Comparison of ENCODE assay signal across 1 cellular context in genomic region chr17:39701784-39702422, GRCh38.
TF ChIP-seq lines count a peak whose summit lies in the region.

No MANE protein-coding gene starts in this region.

TF ChIP-seq in HepG2, 621 proteins besides CTCF, POLR2A, EP300 and RAD21:
- TF ChIP-seq KDM4B (CRISPR knock-in tag; IDR thresholded peaks at IDR 0.05) (0 out of 2 replicates have a peak, but pooled peaks have one; percentile 6), STAG1 (CRISPR knock-in tag; IDR thresholded peaks at IDR 0.05) (no peak), KMT2A (CRISPR knock-in tag; IDR thresholded peaks at IDR 0.05) (peak; percentile 18; the same call in 1 of the 2 replicates), ZNF770 (CRISPR knock-in tag; IDR thresholded peaks at IDR 0.05) (peak; percentile 96), ADNP (CRISPR knock-in tag; IDR thresholded peaks at IDR 0.05) (no peak), ARID4A (CRISPR knock-in tag; IDR thresholded peaks at IDR 0.05; ENCODE audit: borderline replicate concordance) (peak; percentile 36), PLRG1 (conservative IDR thresholded peaks at IDR 0.05) (no peak), ZNF572 (CRISPR knock-in tag; IDR thresholded peaks at IDR 0.05) (0 out of 2 replicates have a peak, but pooled peaks have one; percentile 49), NRL (CRISPR knock-in tag; IDR thresholded peaks at IDR 0.05; ENCODE audit: borderline replicate concordance) (peak; percentile 24; the same call in 1 of the 2 replicates), HIVEP1 (CRISPR knock-in tag; IDR thresholded peaks at IDR 0.05) (peak; percentile 50; the same call in 1 of the 2 replicates), ZNF776 (CRISPR knock-in tag; IDR thresholded peaks at IDR 0.05) (0 out of 2 replicates have a peak, but pooled peaks have one; percentile 12), FOXO4 (CRISPR knock-in tag; conservative IDR thresholded peaks at IDR 0.05) (no peak), ZNF235 (CRISPR knock-in tag; IDR thresholded peaks at IDR 0.05; ENCODE audit: borderline replicate concordance) (0 out of 2 replicates have a peak, but pooled peaks have one; percentile 22), ZBTB1 (CRISPR knock-in tag; IDR thresholded peaks at IDR 0.05; ENCODE audit: borderline replicate concordance) (no peak), HNRNPL (IDR thresholded peaks at IDR 0.05; ENCODE audit: low read depth, low read length) (no peak), ZNF180 (CRISPR knock-in tag; IDR thresholded peaks at IDR 0.05; ENCODE audit: borderline replicate concordance, low read depth) (no peak), SOX6 (IDR thresholded peaks at IDR 0.05) (no peak), SOX6 (CRISPR knock-in tag; IDR thresholded peaks at IDR 0.05) (peak; percentile 34), ZNF687 (CRISPR knock-in tag; IDR thresholded peaks at IDR 0.05) (peak; percentile 19; the same call in 1 of the 2 replicates), ZMAT3 (CRISPR knock-in tag; conservative IDR thresholded peaks at IDR 0.05) (peak; percentile 44; the same call in 1 of the 2 replicates), PAXIP1 (CRISPR knock-in tag; conservative IDR thresholded peaks at IDR 0.05) (0 out of 2 replicates have a peak, but pooled peaks have one; percentile 7), SIN3A (IDR thresholded peaks at IDR 0.05; ENCODE audit: borderline replicate concordance, low read depth, low read length) (peak; percentile 49; the same call in 1 of the 2 replicates), MTF2 (CRISPR knock-in tag; IDR thresholded peaks at IDR 0.05; ENCODE audit: borderline replicate concordance) (0 out of 2 replicates have a peak, but pooled peaks have one; percentile 57), ZNF333 (CRISPR knock-in tag; IDR thresholded peaks at IDR 0.05; ENCODE audit: borderline replicate concordance) (0 out of 2 replicates have a peak, but pooled peaks have one; percentile 39), ZSCAN9 (CRISPR knock-in tag; IDR thresholded peaks at IDR 0.05; ENCODE audit: borderline replicate concordance) (no peak), LRRFIP1 (CRISPR knock-in tag; conservative IDR thresholded peaks at IDR 0.05) (no peak), ZNF501 (CRISPR knock-in tag; IDR thresholded peaks at IDR 0.05) (peak; percentile 65), ZMYM3 (CRISPR knock-in tag; IDR thresholded peaks at IDR 0.05) (0 out of 2 replicates have a peak, but pooled peaks have one; percentile 32), KDM5B (CRISPR knock-in tag; IDR thresholded peaks at IDR 0.05; ENCODE audit: borderline replicate concordance) (peak; percentile 51; the same call in 1 of the 2 replicates), RFXAP (CRISPR knock-in tag; IDR thresholded peaks at IDR 0.05; ENCODE audit: borderline replicate concordance) (no peak)
TF ChIP-seq in HepG2: peak in this region for 19.
